27 cellular contexts compared by ENCODE assay signal in genomic region chr9:108351571-108351970, GRCh38.
"Had no signal": no experiment of that assay in that cellular context is flagged by ENCODE, and none has a peak within 500 bp of the region (broad histone marks: within the 10 kb centered on the region; RNA-seq: fewer than 3 reads in every experiment).

No MANE protein-coding gene starts in this region.

- H3K4me1 ChIP-seq: adrenal gland, SJSA1 had no signal

- ATAC-seq: activated CD4-positive, CD25-positive, alpha-beta regulatory T cell treated with anti-CD3 and anti-CD28 coated beads, Interleukin-2, amount 50 U/mL, for 24 hours; activated CD8-positive, alpha-beta T cell treated with anti-CD3 and anti-CD28 coated beads, Interleukin-2, amount 10 ng/mL, durations not matched to agents 7 days and 5 days; Panc1; SK-N-SH treated with all-trans-retinoic acid at 6 μM for 48 hours had no signal

- H3K4me3 ChIP-seq: adrenal gland, SJSA1 had no signal

- H3K27ac Mint-ChIP-seq: activated CD8-positive, alpha-beta T cell treated with anti-CD3 and anti-CD28 coated beads, Interleukin-2, amount 10 ng/mL, durations not matched to agents 7 days and 5 days; activated naive CD8-positive, alpha-beta T cell treated with anti-CD3 and anti-CD28 coated beads, Interleukin-2, amount 10 ng/mL, durations not matched to agents 7 days and 5 days; T-helper 1 cell treated with Interleukin-12 subunit alpha and Interleukin-12 subunit beta and Interleukin-4 antibody, amounts not matched to agents 30 μg/mL and 1 μg/mL, for 36 hours had no signal

- H3K36me3 ChIP-seq: adrenal gland, SJSA1 had no signal

- H3K9me3 ChIP-seq: adrenal gland, SJSA1 had no signal

- DNase-seq: activated CD4-positive, alpha-beta T cell treated with anti-CD3 and anti-CD28 coated beads for 4 hours; activated CD4-positive, alpha-beta T cell treated with anti-CD3 and anti-CD28 coated beads, Interleukin-2, amount 50 U/mL, for 4 hours; activated CD8-positive, alpha-beta memory T cell treated with anti-CD3 and anti-CD28 coated beads, Interleukin-2, amount 50 U/mL, for 48 hours; activated CD8-positive, alpha-beta T cell treated with anti-CD3 and anti-CD28 coated beads, Interleukin-2, amount 10 ng/mL, durations not matched to agents 7 days and 5 days; activated naive CD4-positive, alpha-beta T cell treated with anti-CD3 and anti-CD28 coated beads, Interleukin-2, amount 50 U/mL, for 16 hours; activated naive CD8-positive, alpha-beta T cell treated with anti-CD3 and anti-CD28 coated beads, Interleukin-2, amount 10 ng/mL, durations not matched to agents 7 days and 5 days; activated T-cell treated with anti-CD3 and anti-CD28 coated beads, Interleukin-2, amount 50 U/mL, for 1 hour; adrenal gland; anterior cingulate cortex; KBM-7; NCI-H1048; NCI-H146; NCI-H1930; NCI-H2107; NCI-H2171 treated with DMSO at 0.1 percent for 48 hours; NCI-H226; NCI-H526 treated with DMSO at 0.1 percent for 48 hours; NCI-H82; NK-92 treated with Interleukin-12 subunit alpha and Interleukin-12 subunit beta, amount 100 ng/mL, for 24 hours; OCI-M1; RPMI8226; SHP77 had no signal

- H3K4me3 Mint-ChIP-seq: activated CD8-positive, alpha-beta T cell treated with anti-CD3 and anti-CD28 coated beads, Interleukin-2, amount 10 ng/mL, durations not matched to agents 7 days and 5 days; activated naive CD8-positive, alpha-beta T cell treated with anti-CD3 and anti-CD28 coated beads, Interleukin-2, amount 10 ng/mL, durations not matched to agents 7 days and 5 days; T-helper 1 cell treated with Interleukin-12 subunit alpha and Interleukin-12 subunit beta and Interleukin-4 antibody, amounts not matched to agents 30 μg/mL and 1 μg/mL, for 36 hours had no signal

- H3K4me1 Mint-ChIP-seq: activated naive CD8-positive, alpha-beta T cell treated with anti-CD3 and anti-CD28 coated beads, Interleukin-2, amount 10 ng/mL, durations not matched to agents 7 days and 5 days had no signal

- H3K27me3 Mint-ChIP-seq: activated naive CD8-positive, alpha-beta T cell treated with anti-CD3 and anti-CD28 coated beads, Interleukin-2, amount 10 ng/mL, durations not matched to agents 7 days and 5 days had no signal

- H3K27me3 ChIP-seq: adrenal gland, SJSA1 had no signal

- H3K27ac ChIP-seq: adrenal gland, SJSA1 had no signal

- H3K36me3 Mint-ChIP-seq: activated naive CD8-positive, alpha-beta T cell treated with anti-CD3 and anti-CD28 coated beads, Interleukin-2, amount 10 ng/mL, durations not matched to agents 7 days and 5 days had no signal
